1 cellular context compared by ENCODE assay signal in genomic region chr19:42335374-42335936, GRCh38.
TF ChIP-seq lines count a peak whose summit lies in the region.

No MANE protein-coding gene starts in this region.

TF ChIP-seq in K562, 482 proteins besides CTCF, POLR2A, EP300 and RAD21:
- TF ChIP-seq SIRT6 (IDR thresholded peaks at IDR 0.05; ENCODE audit: low read depth, low read length): no peak
- TF ChIP-seq SOX6 (IDR thresholded peaks at IDR 0.05): no peak
- TF ChIP-seq ZNF263 (CRISPR knock-in tag; IDR thresholded peaks at IDR 0.05; ENCODE audit: borderline replicate concordance): no peak
- TF ChIP-seq SMAD4 (CRISPR knock-in tag; conservative IDR thresholded peaks at IDR 0.05): no peak
- TF ChIP-seq AFF4 (CRISPR knock-in tag; IDR thresholded peaks at IDR 0.05): no peak
- peak; percentile 60; the same call in 1 of the 2 replicates for TF ChIP-seq ZBTB40 (IDR thresholded peaks at IDR 0.05)
- no peak for TF ChIP-seq ZBTB40 (CRISPR knock-in tag; IDR thresholded peaks at IDR 0.05)
- TF ChIP-seq TRIM25 (IDR thresholded peaks at IDR 0.05; ENCODE audit: borderline replicate concordance): no peak
- peak; percentile 41; the same call in 1 of the 2 replicates for TF ChIP-seq CEBPB (tag; IDR thresholded peaks at IDR 0.05)
- TF ChIP-seq ZBTB11 (CRISPR knock-in tag; IDR thresholded peaks at IDR 0.05): peak in 1 of 3 experiments; percentile 67; a peak in 1 of 6 replicates
- no peak for TF ChIP-seq ATF3 (IDR thresholded peaks at IDR 0.05)
- TF ChIP-seq ATF3 (CRISPR knock-in tag; conservative IDR thresholded peaks at IDR 0.05): no peak
- TF ChIP-seq ASH1L (IDR thresholded peaks at IDR 0.05; ENCODE audit: borderline replicate concordance, low read depth, partially characterized antibody): no peak
- TF ChIP-seq ZNF436 (CRISPR knock-in tag; IDR thresholded peaks at IDR 0.05): no peak
- TF ChIP-seq ZNF639 (CRISPR knock-in tag; conservative IDR thresholded peaks at IDR 0.05 in 1 of 2, IDR thresholded peaks at IDR 0.05 in 1 of 2): no peak
- no peak for TF ChIP-seq ZBTB12 (CRISPR knock-in tag; IDR thresholded peaks at IDR 0.05)
- TF ChIP-seq WHSC1 (IDR thresholded peaks at IDR 0.05; ENCODE audit: low read length): no peak
